In the genomic region with DNA sequence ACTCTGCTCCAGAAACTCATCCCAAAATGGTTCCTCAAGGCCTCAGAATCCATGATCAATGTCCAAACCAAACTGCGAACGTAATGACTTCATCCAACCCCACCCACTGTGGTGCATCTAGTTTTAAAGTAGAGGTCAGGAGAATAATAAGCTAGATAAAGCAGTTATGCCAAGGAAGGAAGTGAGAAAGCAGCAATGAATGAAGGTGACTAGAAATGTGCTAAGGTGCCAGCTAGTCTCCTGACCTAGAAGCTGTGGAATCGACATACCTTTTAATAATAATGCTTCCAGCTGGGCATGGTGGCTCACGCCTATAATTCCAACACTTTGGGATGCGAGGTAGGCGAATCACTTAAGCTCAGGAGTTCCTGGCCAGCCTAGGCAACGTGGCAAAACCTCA, we compare ENCODE assay signal across 1 cellular context.
TF ChIP-seq lines count a peak whose summit lies in the region.

No MANE protein-coding gene starts in this region.

TF ChIP-seq in A549, 52 proteins besides CTCF, POLR2A, EP300 and RAD21 (continued from another document):
- no peak for TF ChIP-seq FOXS1 (CRISPR knock-in tag; IDR thresholded peaks at IDR 0.05)
- TF ChIP-seq NFE2L2 (conservative IDR thresholded peaks at IDR 0.05; ENCODE audit: low read length): no peak
- TF ChIP-seq, protein P1, sequence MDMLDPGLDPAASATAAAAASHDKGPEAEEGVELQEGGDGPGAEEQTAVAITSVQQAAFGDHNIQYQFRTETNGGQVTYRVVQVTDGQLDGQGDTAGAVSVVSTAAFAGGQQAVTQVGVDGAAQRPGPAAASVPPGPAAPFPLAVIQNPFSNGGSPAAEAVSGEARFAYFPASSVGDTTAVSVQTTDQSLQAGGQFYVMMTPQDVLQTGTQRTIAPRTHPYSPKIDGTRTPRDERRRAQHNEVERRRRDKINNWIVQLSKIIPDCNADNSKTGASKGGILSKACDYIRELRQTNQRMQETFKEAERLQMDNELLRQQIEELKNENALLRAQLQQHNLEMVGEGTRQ (IDR thresholded peaks at IDR 0.05): no peak
- TF ChIP-seq, protein P2, sequence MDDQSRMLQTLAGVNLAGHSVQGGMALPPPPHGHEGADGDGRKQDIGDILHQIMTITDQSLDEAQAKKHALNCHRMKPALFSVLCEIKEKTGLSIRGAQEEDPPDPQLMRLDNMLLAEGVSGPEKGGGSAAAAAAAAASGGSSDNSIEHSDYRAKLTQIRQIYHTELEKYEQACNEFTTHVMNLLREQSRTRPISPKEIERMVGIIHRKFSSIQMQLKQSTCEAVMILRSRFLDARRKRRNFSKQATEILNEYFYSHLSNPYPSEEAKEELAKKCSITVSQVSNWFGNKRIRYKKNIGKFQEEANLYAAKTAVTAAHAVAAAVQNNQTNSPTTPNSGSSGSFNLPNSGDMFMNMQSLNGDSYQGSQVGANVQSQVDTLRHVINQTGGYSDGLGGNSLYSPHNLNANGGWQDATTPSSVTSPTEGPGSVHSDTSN (IDR thresholded peaks at IDR 0.05): no peak
- TF ChIP-seq ZSCAN20 (CRISPR knock-in tag; IDR thresholded peaks at IDR 0.05): no peak
- TF ChIP-seq RFX5 (IDR thresholded peaks at IDR 0.05): no peak
- TF ChIP-seq HDAC2 (IDR thresholded peaks at IDR 0.05): no peak
- TF ChIP-seq, protein P3, sequence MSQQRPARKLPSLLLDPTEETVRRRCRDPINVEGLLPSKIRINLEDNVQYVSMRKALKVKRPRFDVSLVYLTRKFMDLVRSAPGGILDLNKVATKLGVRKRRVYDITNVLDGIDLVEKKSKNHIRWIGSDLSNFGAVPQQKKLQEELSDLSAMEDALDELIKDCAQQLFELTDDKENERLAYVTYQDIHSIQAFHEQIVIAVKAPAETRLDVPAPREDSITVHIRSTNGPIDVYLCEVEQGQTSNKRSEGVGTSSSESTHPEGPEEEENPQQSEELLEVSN (IDR thresholded peaks at IDR 0.05; ENCODE audit: borderline replicate concordance, low read depth): no peak
- TF ChIP-seq, protein P4, sequence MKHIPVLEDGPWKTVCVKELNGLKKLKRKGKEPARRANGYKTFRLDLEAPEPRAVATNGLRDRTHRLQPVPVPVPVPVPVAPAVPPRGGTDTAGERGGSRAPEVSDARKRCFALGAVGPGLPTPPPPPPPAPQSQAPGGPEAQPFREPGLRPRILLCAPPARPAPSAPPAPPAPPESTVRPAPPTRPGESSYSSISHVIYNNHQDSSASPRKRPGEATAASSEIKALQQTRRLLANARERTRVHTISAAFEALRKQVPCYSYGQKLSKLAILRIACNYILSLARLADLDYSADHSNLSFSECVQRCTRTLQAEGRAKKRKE (CRISPR knock-in tag; IDR thresholded peaks at IDR 0.05; ENCODE audit: low read depth): no peak
